ENCODE assay signal across 24 cellular contexts in the genomic region with DNA sequence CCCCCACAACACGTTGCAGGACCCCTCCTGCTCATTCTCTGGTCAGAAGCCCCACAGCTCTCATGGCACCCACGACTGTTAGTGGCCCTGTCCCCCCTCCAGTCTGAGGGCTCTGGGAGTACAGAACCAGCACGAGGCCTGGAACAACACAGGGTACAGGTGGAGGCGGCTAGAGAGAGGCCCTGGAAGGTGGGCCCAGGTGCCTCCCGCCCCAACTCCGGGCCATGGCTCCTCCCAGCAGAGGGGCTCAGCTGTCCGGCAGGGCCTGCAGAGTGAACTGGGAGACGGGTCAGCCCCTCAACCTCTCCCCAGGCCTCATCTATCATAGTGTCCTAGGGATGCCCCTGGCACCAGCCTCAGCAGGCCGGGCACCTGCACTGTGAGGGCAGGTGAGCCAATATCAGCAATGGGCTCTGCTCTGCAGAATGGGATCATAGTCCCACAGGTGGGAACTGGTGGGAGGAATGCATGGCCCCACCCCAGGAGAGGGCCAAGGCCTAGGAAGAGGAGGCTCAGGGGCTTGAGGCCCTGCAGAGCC. TPM values are rescaled to one million over a fixed set of nuclear protein-coding genes. Genes with fewer than 3 reads are reported as not detected.
DNase-seq lines count a peak whose midpoint lies in the region; ATAC-seq and TF ChIP-seq lines count a peak whose summit lies in the region.
"Had no signal": no experiment of that assay in that cellular context is flagged by ENCODE, and none has a peak within 500 bp of the region (broad histone marks: within the 10 kb centered on the region; RNA-seq: fewer than 3 reads in every experiment).

No MANE protein-coding gene starts in this region.

- peak overlapping the region; percentile 76 for H3K27ac Mint-ChIP-seq in CD4-positive, alpha-beta T cell
- H3K27ac Mint-ChIP-seq in activated T-helper 2 cell treated with anti-CD3 and anti-CD28 coated beads, Interferon-gamma antibody, Interleukin-2, Interleukin-4, amounts not matched to agents 10 μg/mL and 5 μg/mL and 100 μg/mL, durations not matched to agents 14 hours and 24 hours and 36 hours = no peak overlapping the region
- H3K27ac Mint-ChIP-seq in progenitor cell of endocrine pancreas = no peak overlapping the region
- H3K27ac Mint-ChIP-seq: activated T-cell treated with anti-CD3 and anti-CD28 coated beads, Interleukin-2, amount 50 U/mL, for 72 hours; neural progenitor cell had no signal

- POLR2A ChIA-PET in CD4-positive, alpha-beta T cell (lab: Charles Lee) = no interaction called here

- H3K27me3 Mint-ChIP-seq in CD4-positive, alpha-beta T cell = no peaks in the 10 kb centered on the region
- H3K27me3 Mint-ChIP-seq in activated T-helper 2 cell treated with anti-CD3 and anti-CD28 coated beads, Interferon-gamma antibody, Interleukin-2, Interleukin-4, amounts not matched to agents 10 μg/mL and 5 μg/mL and 100 μg/mL, durations not matched to agents 14 hours and 24 hours and 36 hours (ENCODE audit: low read depth) = no peaks in the 10 kb centered on the region
- peaks cover 13% of the 10 kb centered on the region for H3K27me3 Mint-ChIP-seq in progenitor cell of endocrine pancreas
- H3K27me3 Mint-ChIP-seq: activated naive CD8-positive, alpha-beta T cell treated with anti-CD3 and anti-CD28 coated beads, Interleukin-2, amount 10 ng/mL, durations not matched to agents 7 days and 5 days had no signal

- no peaks in the 10 kb centered on the region for H3K27me3 ChIP-seq in CD4-positive, alpha-beta T cell (ENCODE audit: control insufficient read depth, insufficient read depth, low read length)
- H3K27me3 ChIP-seq: hepatocyte, neural progenitor cell, SJSA1 had no signal

- no peaks in the 10 kb centered on the region for H3K9me3 ChIP-seq in CD4-positive, alpha-beta T cell (ENCODE audit: control insufficient read depth, low read length)
- H3K9me3 ChIP-seq: psoas muscle, SJSA1 had no signal

- peaks cover 3% of the 10 kb centered on the region for H3K9me3 Mint-ChIP-seq in CD4-positive, alpha-beta T cell
- peaks cover 11% of the 10 kb centered on the region for H3K9me3 Mint-ChIP-seq in activated T-helper 2 cell treated with anti-CD3 and anti-CD28 coated beads, Interferon-gamma antibody, Interleukin-2, Interleukin-4, amounts not matched to agents 10 μg/mL and 5 μg/mL and 100 μg/mL, durations not matched to agents 14 hours and 24 hours and 36 hours
- peaks cover 4% of the 10 kb centered on the region for H3K9me3 Mint-ChIP-seq in progenitor cell of endocrine pancreas (ENCODE audit: low read depth)
- H3K9me3 Mint-ChIP-seq: activated T-cell treated with anti-CD3 and anti-CD28 coated beads, Interleukin-2, amount 50 U/mL, for 72 hours had no signal

- CTCF ChIA-PET in CD4-positive, alpha-beta T cell (lab: Charles Lee) = no interaction called here

- ATAC-seq in CD4-positive, alpha-beta T cell (ENCODE audit: poor library complexity) = no peak
- ATAC-seq in GM19035 (IDR thresholded peaks at IDR 0.05; ENCODE audit: unreplicated experiment) (no peak), HG03025 (IDR thresholded peaks at IDR 0.05; ENCODE audit: low FRiP score, unreplicated experiment) (no peak)
- ATAC-seq: A549; activated T-cell treated with anti-CD3 and anti-CD28 coated beads, Interleukin-2, amount 50 U/mL, for 72 hours; psoas muscle had no signal

- intact Hi-C loops in CD4-positive, alpha-beta T cell (cut with DNase I, micrococcal nuclease) = no loop called here
- intact Hi-C loops in activated T-helper 2 cell treated with anti-CD3 and anti-CD28 coated beads, Interferon-gamma antibody, Interleukin-2, Interleukin-4, amounts not matched to agents 10 μg/mL and 5 μg/mL and 100 μg/mL, durations not matched to agents 14 hours and 24 hours and 36 hours (cut with micrococcal nuclease) = no loop called here

- no peaks in the 10 kb centered on the region for H3K36me3 Mint-ChIP-seq in CD4-positive, alpha-beta T cell (ENCODE audit: low read depth)
- H3K36me3 Mint-ChIP-seq in activated T-helper 2 cell treated with anti-CD3 and anti-CD28 coated beads, Interferon-gamma antibody, Interleukin-2, Interleukin-4, amounts not matched to agents 10 μg/mL and 5 μg/mL and 100 μg/mL, durations not matched to agents 14 hours and 24 hours and 36 hours (ENCODE audit: low read depth) = no peaks in the 10 kb centered on the region
- no peaks in the 10 kb centered on the region for H3K36me3 Mint-ChIP-seq in progenitor cell of endocrine pancreas (ENCODE audit: insufficient read depth)
- H3K36me3 Mint-ChIP-seq: activated naive CD8-positive, alpha-beta T cell treated with anti-CD3 and anti-CD28 coated beads, Interleukin-2, amount 10 ng/mL, durations not matched to agents 7 days and 5 days; neural progenitor cell had no signal

- TF ChIP-seq CTCF in CD4-positive, alpha-beta T cell (IDR thresholded peaks at IDR 0.05) = no peak
- TF ChIP-seq CTCF in progenitor cell of endocrine pancreas (IDR thresholded peaks at IDR 0.05; ENCODE audit: unreplicated experiment) = no peak

- H3K4me3 Mint-ChIP-seq in CD4-positive, alpha-beta T cell = no peak overlapping the region
- no peak overlapping the region for H3K4me3 Mint-ChIP-seq in activated T-helper 2 cell treated with anti-CD3 and anti-CD28 coated beads, Interferon-gamma antibody, Interleukin-2, Interleukin-4, amounts not matched to agents 10 μg/mL and 5 μg/mL and 100 μg/mL, durations not matched to agents 14 hours and 24 hours and 36 hours (ENCODE audit: low read depth)
- H3K4me3 Mint-ChIP-seq in progenitor cell of endocrine pancreas (ENCODE audit: low read depth) = no peak overlapping the region
- H3K4me3 Mint-ChIP-seq: activated naive CD8-positive, alpha-beta T cell treated with anti-CD3 and anti-CD28 coated beads, Interleukin-2, amount 10 ng/mL, durations not matched to agents 7 days and 5 days; activated T-cell treated with anti-CD3 and anti-CD28 coated beads, Interleukin-2, amount 50 U/mL, for 72 hours; neural progenitor cell had no signal

- peaks cover 28% of the 10 kb centered on the region for H3K4me1 Mint-ChIP-seq in CD4-positive, alpha-beta T cell (ENCODE audit: low read depth)
- H3K4me1 Mint-ChIP-seq in activated T-helper 2 cell treated with anti-CD3 and anti-CD28 coated beads, Interferon-gamma antibody, Interleukin-2, Interleukin-4, amounts not matched to agents 10 μg/mL and 5 μg/mL and 100 μg/mL, durations not matched to agents 14 hours and 24 hours and 36 hours (ENCODE audit: low read depth) = peaks cover 3% of the 10 kb centered on the region
- H3K4me1 Mint-ChIP-seq in progenitor cell of endocrine pancreas (ENCODE audit: low read depth) = peaks cover 3% of the 10 kb centered on the region
- H3K4me1 Mint-ChIP-seq: neural progenitor cell had no signal

- peak; percentile 38 for DNase-seq in activated CD8-positive, alpha-beta memory T cell treated with anti-CD3 and anti-CD28 coated beads for 24 hours
- no peak for DNase-seq in activated CD8-positive, alpha-beta memory T cell treated with anti-CD3 and anti-CD28 coated beads, Interleukin-2, amount 50 U/mL, for 4 hours
- peak in 1 of 10 experiments; percentile 22 for DNase-seq in CD4-positive, alpha-beta T cell
- peak; percentile 4 for DNase-seq in activated T-helper 2 cell treated with anti-CD3 and anti-CD28 coated beads, Interferon-gamma antibody, Interleukin-2, Interleukin-4, amounts not matched to agents 10 μg/mL and 5 μg/mL and 100 μg/mL, durations not matched to agents 14 hours and 24 hours and 36 hours (ENCODE audit: low spot score)
- peak; percentile 6 for DNase-seq in progenitor cell of endocrine pancreas (ENCODE audit: low spot score, unreplicated experiment)
- DNase-seq in NCI-H748 treated with DMSO at 0.1 percent for 48 hours (lab: John Stamatoyannopoulos, UW) = no peak
- DNase-seq: activated CD4-positive, alpha-beta T cell treated with anti-CD3 and anti-CD28 coated beads, Interleukin-2, amount 50 U/mL, for 48 hours; activated naive CD8-positive, alpha-beta T cell treated with anti-CD3 and anti-CD28 coated beads, Interleukin-2, amount 10 ng/mL, durations not matched to agents 7 days and 5 days; activated T-cell treated with anti-CD3 and anti-CD28 coated beads, Interleukin-2, amount 50 U/mL, for 72 hours; NCI-H1417 treated with DMSO at 0.1 percent for 48 hours; NCI-H510A; stimulated activated CD4-positive, alpha-beta T cell treated with anti-CD3 and anti-CD28 coated beads, Interleukin-4, amount 100 ng/mL, for 4 hours; T-helper 2 cell; trophoblast cell had no signal

- no peak overlapping the region for H3K27ac ChIP-seq in CD4-positive, alpha-beta T cell (ENCODE audit: low read depth, low read length)
- H3K27ac ChIP-seq: A549, hepatocyte, neural progenitor cell, psoas muscle, SJSA1 had no signal

RNA-seq across cellular contexts. Expression of gene BARX1, which starts 58.6 kb away (rescaled TPM):
- total RNA-seq in CD4-positive, alpha-beta T cell = under 1 TPM; 0.17 to 0.33 TPM
- total RNA-seq in activated T-helper 2 cell treated with anti-CD3 and anti-CD28 coated beads, Interferon-gamma antibody, Interleukin-2, Interleukin-4, amounts not matched to agents 10 μg/mL and 5 μg/mL and 100 μg/mL, durations not matched to agents 14 hours and 24 hours and 36 hours = 0.52 and 0.83 TPM in 2 replicates
- total RNA-seq in progenitor cell of endocrine pancreas = 0.74 and 3.3 TPM in 2 replicates
- total RNA-seq: epithelial cell of proximal tubule, fibroblast of villous mesenchyme, lung, psoas muscle, SJSA1 had no signal

Comparison
In these comparisons a context has a peak if more than half of its experiments do, and no peak if none do; other contexts are left out.
1. DNase-seq: peak in activated CD8-positive, alpha-beta memory T cell treated with anti-CD3 and anti-CD28 coated beads for 24 hours (single experiment), activated T-helper 2 cell treated with anti-CD3 and anti-CD28 coated beads, Interferon-gamma antibody, Interleukin-2, Interleukin-4, amounts not matched to agents 10 μg/mL and 5 μg/mL and 100 μg/mL, durations not matched to agents 14 hours and 24 hours and 36 hours (single experiment) and progenitor cell of endocrine pancreas (single experiment); none in activated CD8-positive, alpha-beta memory T cell treated with anti-CD3 and anti-CD28 coated beads, Interleukin-2, amount 50 U/mL, for 4 hours (single experiment) and NCI-H748 treated with DMSO at 0.1 percent for 48 hours (single experiment).